ENCODE assay signal across 8 cellular contexts in genomic region chr7:96321041-96321669, GRCh38. TPM values are rescaled to one million over a fixed set of nuclear protein-coding genes. Genes with fewer than 3 reads are reported as not detected.
DNase-seq lines count a peak whose midpoint lies in the region; ATAC-seq and FAIRE-seq lines count a peak whose summit lies in the region.

No MANE protein-coding gene starts in this region.

- intact Hi-C loops in CD4-positive, alpha-beta memory T cell (cut with micrococcal nuclease) = loop anchor here (1.0 to 2.0 kb wide), 2 partner anchors 36 to 796 kb away; partner anchors contain the start of gene SDHAF3

- H3K9ac ChIP-seq in mucosa of rectum (ENCODE audit: low read depth in 1 of 2, low read length in 2 of 2) = peak overlapping the region; percentile 88 to 89

- peak; percentile 82 for FAIRE-seq in GM19239 (lab: Jason Lieb, UNC)

- H3K36me3 ChIP-seq in CD4-positive, alpha-beta memory T cell (ENCODE audit: insufficient read depth, low read length) = no peaks in the 10 kb centered on the region
- H3K36me3 ChIP-seq in esophagus (ENCODE audit: control insufficient read depth in 2 of 2, insufficient read depth in 2 of 2, low read length in 1 of 2) = no peaks in the 10 kb centered on the region
- no peaks in the 10 kb centered on the region for H3K36me3 ChIP-seq in mucosa of rectum (ENCODE audit: control insufficient read depth in 2 of 2, insufficient read depth in 2 of 2, low read length in 2 of 2)

- H3K9me3 ChIP-seq in CD4-positive, alpha-beta memory T cell (ENCODE audit: control insufficient read depth in 1 of 2, low read length in 2 of 2) = no peaks in the 10 kb centered on the region
- no peaks in the 10 kb centered on the region for H3K9me3 ChIP-seq in esophagus (ENCODE audit: control insufficient read depth in 2 of 2, insufficient read depth in 1 of 2, low read depth in 1 of 2, low read length in 1 of 2)
- no peaks in the 10 kb centered on the region for H3K9me3 ChIP-seq in mucosa of rectum (ENCODE audit: control insufficient read depth in 2 of 2, low read length in 2 of 2)

- peak overlapping the region; percentile 43 to 78 for H3K4me3 ChIP-seq in CD4-positive, alpha-beta memory T cell (ENCODE audit: low read length in 2 of 2)
- peak overlapping the region; percentile 76 to 92 for H3K4me3 ChIP-seq in esophagus (ENCODE audit: low read depth in 1 of 2, low read length in 2 of 2)
- peak overlapping the region; percentile 69 to 93 for H3K4me3 ChIP-seq in mucosa of rectum (ENCODE audit: low read length in 2 of 2)

- H3K4me1 Mint-ChIP-seq in CD4-positive, alpha-beta memory T cell = peaks cover 13 to 38% (median 21%) of the 10 kb centered on the region in 4 donors
- peaks cover 23% of the 10 kb centered on the region for H3K4me1 Mint-ChIP-seq in activated CD4-positive, alpha-beta memory T cell treated with anti-CD3 and anti-CD28 coated beads, Interleukin-2, amount 10 ng/mL, durations not matched to agents 7 days and 5 days
- H3K4me1 Mint-ChIP-seq in stimulated activated naive CD8-positive, alpha-beta T cell treated with anti-CD3 and anti-CD28 coated beads, Interleukin-15, Interleukin-2, amounts not matched to agents 100 ng/mL and 50 ng/mL, for 24 hours (ENCODE audit: low read depth) = peaks cover 64% of the 10 kb centered on the region

- no peaks in the 10 kb centered on the region for H3K9me3 Mint-ChIP-seq in CD4-positive, alpha-beta memory T cell
- H3K9me3 Mint-ChIP-seq in activated CD4-positive, alpha-beta memory T cell treated with anti-CD3 and anti-CD28 coated beads, Interleukin-2, amount 10 ng/mL, durations not matched to agents 7 days and 5 days = no peaks in the 10 kb centered on the region
- H3K9me3 Mint-ChIP-seq in stimulated activated naive CD8-positive, alpha-beta T cell treated with anti-CD3 and anti-CD28 coated beads, Interleukin-15, Interleukin-2, amounts not matched to agents 100 ng/mL and 50 ng/mL, for 24 hours = peaks cover 3% of the 10 kb centered on the region

- DNase-seq in CD4-positive, alpha-beta memory T cell = peak in 2 of 5 donors; percentile 50 to 53
- peak; percentile 24 for DNase-seq in GM19239 (ENCODE audit: insufficient read length, low spot score)
- DNase-seq in NCI-H510A treated with DMSO at 0.1 percent for 48 hours (lab: John Stamatoyannopoulos, UW) = peak; percentile 71
- peak; percentile 62 for DNase-seq in activated CD4-positive, alpha-beta memory T cell treated with anti-CD3 and anti-CD28 coated beads, Interleukin-2, amount 10 ng/mL, durations not matched to agents 7 days and 5 days

- H3K27ac Mint-ChIP-seq in CD4-positive, alpha-beta memory T cell = peak overlapping the region; percentile 87 to 97 (median 94)
- H3K27ac Mint-ChIP-seq in activated CD4-positive, alpha-beta memory T cell treated with anti-CD3 and anti-CD28 coated beads, Interleukin-2, amount 10 ng/mL, durations not matched to agents 7 days and 5 days = peak overlapping the region; percentile 74
- H3K27ac Mint-ChIP-seq in stimulated activated naive CD8-positive, alpha-beta T cell treated with anti-CD3 and anti-CD28 coated beads, Interleukin-15, Interleukin-2, amounts not matched to agents 100 ng/mL and 50 ng/mL, for 24 hours = peak overlapping the region; percentile 99

- H3K36me3 Mint-ChIP-seq in CD4-positive, alpha-beta memory T cell = peaks cover 0 to 6% of the 10 kb centered on the region in 2 donors
- H3K36me3 Mint-ChIP-seq in activated CD4-positive, alpha-beta memory T cell treated with anti-CD3 and anti-CD28 coated beads, Interleukin-2, amount 10 ng/mL, durations not matched to agents 7 days and 5 days (ENCODE audit: low read depth) = no peaks in the 10 kb centered on the region
- H3K36me3 Mint-ChIP-seq in stimulated activated naive CD8-positive, alpha-beta T cell treated with anti-CD3 and anti-CD28 coated beads, Interleukin-15, Interleukin-2, amounts not matched to agents 100 ng/mL and 50 ng/mL, for 24 hours (ENCODE audit: low read depth) = peaks cover 9% of the 10 kb centered on the region

- CTCF ChIA-PET in CD4-positive, alpha-beta memory T cell (lab: Charles Lee; ENCODE audit: partially characterized antibody) = no interaction called here
- CTCF ChIA-PET in activated CD4-positive, alpha-beta memory T cell treated with anti-CD3 and anti-CD28 coated beads, Interleukin-2, amount 10 ng/mL, durations not matched to agents 7 days and 5 days (lab: Charles Lee) = interaction anchor here (0.6 kb wide), 1 partner anchor 134 kb away, joined by 3 read pairs; no protein-coding TSS in a partner anchor

- peak; percentile 57 for ATAC-seq in HG03432 (IDR thresholded peaks at IDR 0.05; ENCODE audit: unreplicated experiment)

- POLR2A ChIA-PET in CD4-positive, alpha-beta memory T cell (lab: Charles Lee; ENCODE audit: partially characterized antibody) = interaction anchor here (1.6 kb wide), 1 partner anchor 35 kb away, joined by 12 read pairs; no protein-coding TSS in a partner anchor
- POLR2A ChIA-PET in activated CD4-positive, alpha-beta memory T cell treated with anti-CD3 and anti-CD28 coated beads, Interleukin-2, amount 10 ng/mL, durations not matched to agents 7 days and 5 days (lab: Charles Lee) = no interaction called here

- WGBS in esophagus, 2 donors = 0% methylated on average over 13 to 22 of the region's 22 CpGs

- peaks cover 0 to 2% of the 10 kb centered on the region in 2 donors for H3K27me3 Mint-ChIP-seq in CD4-positive, alpha-beta memory T cell
- H3K27me3 Mint-ChIP-seq in activated CD4-positive, alpha-beta memory T cell treated with anti-CD3 and anti-CD28 coated beads, Interleukin-2, amount 10 ng/mL, durations not matched to agents 7 days and 5 days = no peaks in the 10 kb centered on the region
- H3K27me3 Mint-ChIP-seq in stimulated activated naive CD8-positive, alpha-beta T cell treated with anti-CD3 and anti-CD28 coated beads, Interleukin-15, Interleukin-2, amounts not matched to agents 100 ng/mL and 50 ng/mL, for 24 hours = peaks cover 5% of the 10 kb centered on the region

- peak overlapping the region; percentile 90 to 98 (median 92) for H3K4me3 Mint-ChIP-seq in CD4-positive, alpha-beta memory T cell
- H3K4me3 Mint-ChIP-seq in activated CD4-positive, alpha-beta memory T cell treated with anti-CD3 and anti-CD28 coated beads, Interleukin-2, amount 10 ng/mL, durations not matched to agents 7 days and 5 days = peak overlapping the region; percentile 83
- H3K4me3 Mint-ChIP-seq in stimulated activated naive CD8-positive, alpha-beta T cell treated with anti-CD3 and anti-CD28 coated beads, Interleukin-15, Interleukin-2, amounts not matched to agents 100 ng/mL and 50 ng/mL, for 24 hours = peak overlapping the region; percentile 89

- no peaks in the 10 kb centered on the region for H3K27me3 ChIP-seq in CD4-positive, alpha-beta memory T cell (ENCODE audit: insufficient read depth, low read length)
- H3K27me3 ChIP-seq in esophagus (ENCODE audit: control insufficient read depth in 1 of 2, insufficient read depth in 2 of 2, low read length in 2 of 2) = no peaks in the 10 kb centered on the region
- no peaks in the 10 kb centered on the region for H3K27me3 ChIP-seq in mucosa of rectum (ENCODE audit: control insufficient read depth in 2 of 2, insufficient read depth in 2 of 2, low read length in 2 of 2)

- H3K27ac ChIP-seq in CD4-positive, alpha-beta memory T cell (ENCODE audit: low read depth, low read length) = peak overlapping the region; percentile 72
- peak overlapping the region; percentile 94 to 97 for H3K27ac ChIP-seq in esophagus (ENCODE audit: low read depth in 2 of 2, low read length in 1 of 2)
- H3K27ac ChIP-seq in mucosa of rectum (ENCODE audit: low read depth in 2 of 2, low read length in 2 of 2) = peak overlapping the region; percentile 98 to 99

- H3K4me1 ChIP-seq in CD4-positive, alpha-beta memory T cell (ENCODE audit: insufficient read depth, low read length) = peaks cover 18% of the 10 kb centered on the region
- H3K4me1 ChIP-seq in esophagus (ENCODE audit: control insufficient read depth in 2 of 2, insufficient read depth in 2 of 2, low read length in 1 of 2) = no peaks in the 10 kb centered on the region
- peaks cover 5 to 16% of the 10 kb centered on the region in 2 donors for H3K4me1 ChIP-seq in mucosa of rectum (ENCODE audit: control insufficient read depth in 2 of 2, insufficient read depth in 2 of 2, low read length in 2 of 2)

RNA-seq across cellular contexts. Expression of gene SLC25A13, which starts 0.7 kb away (rescaled TPM):
- total RNA-seq in CD4-positive, alpha-beta memory T cell = 10 to 100 TPM in 1 of 2 experiments, 1 to 10 TPM in 1; 9.1 to 12.2 TPM
- 1 to 10 TPM; 5.2 to 7.4 TPM for polyA plus RNA-seq in CD4-positive, alpha-beta memory T cell
- 1 to 10 TPM; 7.3 to 7.8 TPM for total RNA-seq in activated CD4-positive, alpha-beta memory T cell treated with anti-CD3 and anti-CD28 coated beads, Interleukin-2, amount 10 ng/mL, durations not matched to agents 7 days and 5 days
- 1 to 10 TPM; 4.8 to 10.0 TPM for polyA plus RNA-seq in esophagus
